Comparison of ENCODE assay signal across 8 cellular contexts in genomic region chr6:169789146-169789943, GRCh38. TPM values are rescaled to one million over a fixed set of nuclear protein-coding genes. Genes with fewer than 3 reads are reported as not detected.
DNase-seq lines count a peak whose midpoint lies in the region; ATAC-seq and TF ChIP-seq lines count a peak whose summit lies in the region.

No MANE protein-coding gene starts in this region.

- ATAC-seq in HG02623 (IDR thresholded peaks at IDR 0.05; ENCODE audit: unreplicated experiment): peak; percentile 7
- ATAC-seq in T-helper 17 cell: no peak

- peaks cover 0 to 5% (median 0%) of the 10 kb centered on the region in 3 donors for H3K36me3 ChIP-seq in skeletal muscle tissue (ENCODE audit: control insufficient read depth in 3 of 3, insufficient read depth in 3 of 3, low read length in 3 of 3)

- peaks cover 12 to 18% (median 15%) of the 10 kb centered on the region in 3 donors for H3K4me1 ChIP-seq in skeletal muscle tissue (ENCODE audit: control insufficient read depth in 3 of 3, insufficient read depth in 3 of 3, low read length in 3 of 3)

- peaks cover 25% of the 10 kb centered on the region for H3K27me3 Mint-ChIP-seq in T-helper 17 cell

- peak overlapping the region; percentile 89 for H3K4me3 Mint-ChIP-seq in T-helper 17 cell

- TF ChIP-seq CTCF in fibroblast of villous mesenchyme (IDR thresholded peaks at IDR 0.05; ENCODE audit: insufficient read depth, low read depth, low read length): no peak

- peaks cover 3% of the 10 kb centered on the region for H3K36me3 Mint-ChIP-seq in T-helper 17 cell (ENCODE audit: low read depth)

- peak overlapping the region; percentile 59 for H3K4me3 ChIP-seq in fibroblast of villous mesenchyme (ENCODE audit: low read depth, low read length)
- peak overlapping the region; percentile 78 to 84 (median 83) for H3K4me3 ChIP-seq in skeletal muscle tissue (ENCODE audit: low read length in 3 of 3)

- no peak overlapping the region for H3K27ac Mint-ChIP-seq in T-helper 17 cell

- no peak overlapping the region for H3K27ac ChIP-seq in skeletal muscle tissue (ENCODE audit: low read depth, low read length)

- peaks cover 19% of the 10 kb centered on the region for H3K4me1 Mint-ChIP-seq in T-helper 17 cell

- H3K9ac ChIP-seq in skeletal muscle tissue (ENCODE audit: low read depth in 1 of 3, low read length in 3 of 3): peak overlapping the region; percentile 68 to 80 (median 69)

- peaks cover 0 to 10% (median 5%) of the 10 kb centered on the region in 3 donors for H3K27me3 ChIP-seq in skeletal muscle tissue (ENCODE audit: control insufficient read depth in 3 of 3, insufficient read depth in 3 of 3, low read length in 3 of 3)

- DNase-seq in T-helper 17 cell (no peak), fibroblast of villous mesenchyme (ENCODE audit: low read depth) (no peak), OCI-M2 (lab: John Stamatoyannopoulos, UW; ENCODE audit: unreplicated experiment) (no peak), GOT3 (lab: John Stamatoyannopoulos, UW) (no peak), NCI-H2171 (lab: John Stamatoyannopoulos, UW) (no peak), AG08395 (ENCODE audit: low spot score) (no peak)

- H3K9me3 ChIP-seq in T-helper 17 cell (ENCODE audit: control insufficient read depth, low read length, poor library complexity, severe bottlenecking) (no peaks in the 10 kb centered on the region), skeletal muscle tissue (ENCODE audit: control insufficient read depth in 3 of 3, low read length in 3 of 3) (no peaks in the 10 kb centered on the region)

RNA-seq across cellular contexts. Expression of gene ERMARD, which starts 37.9 kb away (rescaled TPM):
- total RNA-seq in T-helper 17 cell (10 to 100 TPM; 28.9 to 31.7 TPM), fibroblast of villous mesenchyme (15.8 and 28.5 TPM in 2 replicates), skeletal muscle tissue (16.2 TPM)

RNA-seq across cellular contexts. Expression of gene DYNLT2, which starts 38.0 kb away (rescaled TPM):
- total RNA-seq in T-helper 17 cell: 1 to 10 TPM; 3.0 to 3.9 TPM
- total RNA-seq in fibroblast of villous mesenchyme: 1.3 TPM in 2 replicates
- 0.52 TPM for total RNA-seq in skeletal muscle tissue
